Comparison of ENCODE assay signal across 16 cellular contexts in the genomic region with DNA sequence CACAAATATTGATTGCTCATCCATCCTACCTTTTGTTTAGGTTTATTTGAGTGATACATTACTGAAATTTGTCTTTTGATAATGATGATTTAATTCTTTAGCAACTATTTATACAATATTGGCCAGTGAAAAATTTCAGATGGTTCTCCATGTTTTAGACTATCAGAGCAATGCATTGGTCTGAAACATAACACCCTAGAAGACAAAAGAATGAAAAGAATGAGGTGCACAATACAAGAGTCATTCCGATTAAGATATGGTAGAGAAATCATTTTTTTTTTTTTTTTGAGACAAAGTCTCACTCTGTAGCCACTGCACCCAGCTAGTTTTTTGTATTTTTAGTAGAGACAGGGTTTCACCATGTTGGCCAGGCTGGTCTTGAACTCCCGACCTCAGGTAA.
DNase-seq lines count a peak whose midpoint lies in the region; TF ChIP-seq lines count a peak whose summit lies in the region.
"Had no signal": no experiment of that assay in that cellular context is flagged by ENCODE, and none has a peak within 500 bp of the region (broad histone marks: within the 10 kb centered on the region; RNA-seq: fewer than 3 reads in every experiment).

No MANE protein-coding gene starts in this region.

- H3K27me3 ChIP-seq in GM23248 (replicated peaks; ENCODE audit: insufficient read depth) (no peaks in the 10 kb centered on the region), adipocyte (replicated peaks; ENCODE audit: control insufficient read depth, insufficient read depth, low read length) (no peaks in the 10 kb centered on the region)

- H3K4me3 Mint-ChIP-seq in endothelial cell (ENCODE audit: unreplicated experiment) (no peak overlapping the region), type B pancreatic cell (no peak overlapping the region)
- H3K4me3 Mint-ChIP-seq: CD4-positive, alpha-beta memory T cell; HFFc6 had no signal

- no peaks in the 10 kb centered on the region for H3K9me3 ChIP-seq in GM23248 (ENCODE audit: low read depth)
- H3K9me3 ChIP-seq in adipocyte (ENCODE audit: control insufficient read depth, low read length), result no peaks in the 10 kb centered on the region
- H3K9me3 ChIP-seq: HAP-1 had no signal

- H3K9ac ChIP-seq in GM23248, result no peak overlapping the region
- H3K9ac ChIP-seq in adipocyte (ENCODE audit: low read length), result no peak overlapping the region

- peak overlapping the region; percentile 26 for H3K27ac ChIP-seq in GM23248

- H3K4me2 ChIP-seq in GM23248 (ENCODE audit: unreplicated experiment), result no peak overlapping the region

- H3K27ac Mint-ChIP-seq in endothelial cell (ENCODE audit: unreplicated experiment) (no peak overlapping the region), type B pancreatic cell (no peak overlapping the region)
- H3K27ac Mint-ChIP-seq: CD4-positive, alpha-beta memory T cell; HFFc6 had no signal

- peaks cover 7% of the 10 kb centered on the region; the same call in 1 of the 2 replicates for H3F3A ChIP-seq in GM23248 (ENCODE audit: insufficient read depth)

- H3K36me3 ChIP-seq in GM23248 (ENCODE audit: low read depth), result no peaks in the 10 kb centered on the region
- no peaks in the 10 kb centered on the region for H3K36me3 ChIP-seq in adipocyte (ENCODE audit: control insufficient read depth, insufficient read depth, low read length, severe bottlenecking)
- H3K36me3 ChIP-seq: HAP-1 had no signal

- H3K36me3 Mint-ChIP-seq in endothelial cell (ENCODE audit: low read depth, unreplicated experiment), result peaks cover 3% of the 10 kb centered on the region
- no peaks in the 10 kb centered on the region for H3K36me3 Mint-ChIP-seq in type B pancreatic cell
- H3K36me3 Mint-ChIP-seq: CD4-positive, alpha-beta memory T cell had no signal

- DNase-seq in GM23248 (peak; percentile 19), adipocyte (ENCODE audit: low read depth) (peak; percentile 45), fibroblast of peridontal ligament (ENCODE audit: extremely low read depth) (peak; percentile 29), endothelial cell (ENCODE audit: low spot score) (no peak), type B pancreatic cell (ENCODE audit: extremely low spot score, unreplicated experiment) (no peak), NAMALWA (ENCODE audit: low spot score) (no peak)
- DNase-seq: C1 segment of cervical spinal cord; Calu3; CD4-positive, alpha-beta memory T cell; COR-L47; DMS153; DND-41; GF-D8; GOT3; HFFc6 had no signal

- H3K4me1 ChIP-seq in GM23248 (ENCODE audit: insufficient read depth) (peaks cover 18% of the 10 kb centered on the region), adipocyte (ENCODE audit: control insufficient read depth, insufficient read depth, low read length) (peaks cover 10% of the 10 kb centered on the region)
- H3K4me1 ChIP-seq: HAP-1 had no signal

- H3K4me3 ChIP-seq in GM23248 (no peak overlapping the region), adipocyte (ENCODE audit: low read length) (no peak overlapping the region)
- H3K4me3 ChIP-seq: HAP-1 had no signal

- WGBS in GM23248 (ENCODE audit: low coverage in 1 of 2, low lambda C conversion rate in 2 of 2, missing lambda C conversion rate in 2 of 2), 2 experiments, result 39 to 50% methylated on average over 2 of the region's 2 CpGs

- in situ Hi-C loops in GM23248 (cut with MboI), result no loop called here

- H4K20me1 ChIP-seq in GM23248 (ENCODE audit: insufficient read depth), result no peaks in the 10 kb centered on the region

- no peaks in the 10 kb centered on the region for H3K79me2 ChIP-seq in GM23248 (ENCODE audit: insufficient read depth)

- no peaks in the 10 kb centered on the region for H3K9me2 ChIP-seq in GM23248 (ENCODE audit: insufficient read depth)

- no peaks in the 10 kb centered on the region for H3K27me3 Mint-ChIP-seq in endothelial cell (ENCODE audit: unreplicated experiment)
- no peaks in the 10 kb centered on the region for H3K27me3 Mint-ChIP-seq in type B pancreatic cell
- H3K27me3 Mint-ChIP-seq: CD4-positive, alpha-beta memory T cell had no signal

- H2AFZ ChIP-seq in GM23248, result no peak overlapping the region

- no peaks in the 10 kb centered on the region for H3K4me1 Mint-ChIP-seq in endothelial cell (ENCODE audit: unreplicated experiment)
- H3K4me1 Mint-ChIP-seq in type B pancreatic cell (ENCODE audit: unreplicated experiment), result no peaks in the 10 kb centered on the region
- H3K4me1 Mint-ChIP-seq: CD4-positive, alpha-beta memory T cell had no signal

- H3K9me3 Mint-ChIP-seq in endothelial cell (ENCODE audit: unreplicated experiment) (no peaks in the 10 kb centered on the region), type B pancreatic cell (peaks cover 11% of the 10 kb centered on the region)
- H3K9me3 Mint-ChIP-seq: CD4-positive, alpha-beta memory T cell had no signal

- TF ChIP-seq CTCF in endothelial cell (IDR thresholded peaks at IDR 0.05; ENCODE audit: unreplicated experiment) (no peak), type B pancreatic cell (conservative IDR thresholded peaks at IDR 0.05) (no peak)

Comparison
In these comparisons a context has a peak if more than half of its experiments do, and no peak if none do; other contexts are left out.
1. DNase-seq: peak in GM23248 (single experiment), adipocyte (single experiment) and fibroblast of peridontal ligament (single experiment); none in endothelial cell (single experiment), type B pancreatic cell (single experiment) and NAMALWA (single experiment).